1 cellular context compared by ENCODE assay signal in genomic region chr9:101119206-101119819, GRCh38.
TF ChIP-seq lines count a peak whose summit lies in the region.

No MANE protein-coding gene starts in this region.

TF ChIP-seq in GM23338, 12 proteins besides CTCF, POLR2A, EP300 and RAD21 (continued from another document):
- TF ChIP-seq ZNF462 (CRISPR knock-in tag; IDR thresholded peaks at IDR 0.05) (peak; percentile 52), ETS1 (IDR thresholded peaks at IDR 0.05) (no peak)
